1 cellular context compared by ENCODE assay signal in the genomic region with DNA sequence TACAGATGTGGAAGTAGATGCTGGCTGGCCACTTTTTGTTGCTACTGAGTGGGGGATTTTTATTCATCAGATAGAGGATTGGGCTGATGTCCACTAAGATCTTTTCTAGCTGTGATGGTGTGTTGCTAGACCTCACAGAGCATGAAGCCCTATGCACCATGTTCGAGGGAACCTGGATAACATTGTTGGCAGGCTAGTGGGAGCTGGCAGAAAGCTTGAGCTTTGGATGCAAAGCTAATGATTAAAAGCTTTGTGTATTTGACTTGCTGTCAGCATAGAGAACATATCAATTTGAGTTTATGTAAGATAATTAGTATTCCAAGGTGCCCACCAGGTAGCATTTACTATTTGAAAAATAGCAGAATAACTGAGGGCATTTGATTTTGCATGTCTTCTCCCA.
TF ChIP-seq lines count a peak whose summit lies in the region.

No MANE protein-coding gene starts in this region.

TF ChIP-seq in GM23338, 12 proteins besides CTCF, POLR2A, EP300 and RAD21:
- TF ChIP-seq ZNF114 (CRISPR knock-in tag; IDR thresholded peaks at IDR 0.05): no peak
- TF ChIP-seq JUNB (IDR thresholded peaks at IDR 0.05; ENCODE audit: unreplicated experiment): no peak
- TF ChIP-seq, protein P1, sequence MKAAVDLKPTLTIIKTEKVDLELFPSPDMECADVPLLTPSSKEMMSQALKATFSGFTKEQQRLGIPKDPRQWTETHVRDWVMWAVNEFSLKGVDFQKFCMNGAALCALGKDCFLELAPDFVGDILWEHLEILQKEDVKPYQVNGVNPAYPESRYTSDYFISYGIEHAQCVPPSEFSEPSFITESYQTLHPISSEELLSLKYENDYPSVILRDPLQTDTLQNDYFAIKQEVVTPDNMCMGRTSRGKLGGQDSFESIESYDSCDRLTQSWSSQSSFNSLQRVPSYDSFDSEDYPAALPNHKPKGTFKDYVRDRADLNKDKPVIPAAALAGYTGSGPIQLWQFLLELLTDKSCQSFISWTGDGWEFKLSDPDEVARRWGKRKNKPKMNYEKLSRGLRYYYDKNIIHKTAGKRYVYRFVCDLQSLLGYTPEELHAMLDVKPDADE (IDR thresholded peaks at IDR 0.05): no peak
- TF ChIP-seq, protein P2, sequence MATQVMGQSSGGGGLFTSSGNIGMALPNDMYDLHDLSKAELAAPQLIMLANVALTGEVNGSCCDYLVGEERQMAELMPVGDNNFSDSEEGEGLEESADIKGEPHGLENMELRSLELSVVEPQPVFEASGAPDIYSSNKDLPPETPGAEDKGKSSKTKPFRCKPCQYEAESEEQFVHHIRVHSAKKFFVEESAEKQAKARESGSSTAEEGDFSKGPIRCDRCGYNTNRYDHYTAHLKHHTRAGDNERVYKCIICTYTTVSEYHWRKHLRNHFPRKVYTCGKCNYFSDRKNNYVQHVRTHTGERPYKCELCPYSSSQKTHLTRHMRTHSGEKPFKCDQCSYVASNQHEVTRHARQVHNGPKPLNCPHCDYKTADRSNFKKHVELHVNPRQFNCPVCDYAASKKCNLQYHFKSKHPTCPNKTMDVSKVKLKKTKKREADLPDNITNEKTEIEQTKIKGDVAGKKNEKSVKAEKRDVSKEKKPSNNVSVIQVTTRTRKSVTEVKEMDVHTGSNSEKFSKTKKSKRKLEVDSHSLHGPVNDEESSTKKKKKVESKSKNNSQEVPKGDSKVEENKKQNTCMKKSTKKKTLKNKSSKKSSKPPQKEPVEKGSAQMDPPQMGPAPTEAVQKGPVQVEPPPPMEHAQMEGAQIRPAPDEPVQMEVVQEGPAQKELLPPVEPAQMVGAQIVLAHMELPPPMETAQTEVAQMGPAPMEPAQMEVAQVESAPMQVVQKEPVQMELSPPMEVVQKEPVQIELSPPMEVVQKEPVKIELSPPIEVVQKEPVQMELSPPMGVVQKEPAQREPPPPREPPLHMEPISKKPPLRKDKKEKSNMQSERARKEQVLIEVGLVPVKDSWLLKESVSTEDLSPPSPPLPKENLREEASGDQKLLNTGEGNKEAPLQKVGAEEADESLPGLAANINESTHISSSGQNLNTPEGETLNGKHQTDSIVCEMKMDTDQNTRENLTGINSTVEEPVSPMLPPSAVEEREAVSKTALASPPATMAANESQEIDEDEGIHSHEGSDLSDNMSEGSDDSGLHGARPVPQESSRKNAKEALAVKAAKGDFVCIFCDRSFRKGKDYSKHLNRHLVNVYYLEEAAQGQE (IDR thresholded peaks at IDR 0.05; ENCODE audit: unreplicated experiment): no peak
- TF ChIP-seq ZNF331 (CRISPR knock-in tag; IDR thresholded peaks at IDR 0.05; ENCODE audit: low read depth): no peak
- TF ChIP-seq, protein P3, sequence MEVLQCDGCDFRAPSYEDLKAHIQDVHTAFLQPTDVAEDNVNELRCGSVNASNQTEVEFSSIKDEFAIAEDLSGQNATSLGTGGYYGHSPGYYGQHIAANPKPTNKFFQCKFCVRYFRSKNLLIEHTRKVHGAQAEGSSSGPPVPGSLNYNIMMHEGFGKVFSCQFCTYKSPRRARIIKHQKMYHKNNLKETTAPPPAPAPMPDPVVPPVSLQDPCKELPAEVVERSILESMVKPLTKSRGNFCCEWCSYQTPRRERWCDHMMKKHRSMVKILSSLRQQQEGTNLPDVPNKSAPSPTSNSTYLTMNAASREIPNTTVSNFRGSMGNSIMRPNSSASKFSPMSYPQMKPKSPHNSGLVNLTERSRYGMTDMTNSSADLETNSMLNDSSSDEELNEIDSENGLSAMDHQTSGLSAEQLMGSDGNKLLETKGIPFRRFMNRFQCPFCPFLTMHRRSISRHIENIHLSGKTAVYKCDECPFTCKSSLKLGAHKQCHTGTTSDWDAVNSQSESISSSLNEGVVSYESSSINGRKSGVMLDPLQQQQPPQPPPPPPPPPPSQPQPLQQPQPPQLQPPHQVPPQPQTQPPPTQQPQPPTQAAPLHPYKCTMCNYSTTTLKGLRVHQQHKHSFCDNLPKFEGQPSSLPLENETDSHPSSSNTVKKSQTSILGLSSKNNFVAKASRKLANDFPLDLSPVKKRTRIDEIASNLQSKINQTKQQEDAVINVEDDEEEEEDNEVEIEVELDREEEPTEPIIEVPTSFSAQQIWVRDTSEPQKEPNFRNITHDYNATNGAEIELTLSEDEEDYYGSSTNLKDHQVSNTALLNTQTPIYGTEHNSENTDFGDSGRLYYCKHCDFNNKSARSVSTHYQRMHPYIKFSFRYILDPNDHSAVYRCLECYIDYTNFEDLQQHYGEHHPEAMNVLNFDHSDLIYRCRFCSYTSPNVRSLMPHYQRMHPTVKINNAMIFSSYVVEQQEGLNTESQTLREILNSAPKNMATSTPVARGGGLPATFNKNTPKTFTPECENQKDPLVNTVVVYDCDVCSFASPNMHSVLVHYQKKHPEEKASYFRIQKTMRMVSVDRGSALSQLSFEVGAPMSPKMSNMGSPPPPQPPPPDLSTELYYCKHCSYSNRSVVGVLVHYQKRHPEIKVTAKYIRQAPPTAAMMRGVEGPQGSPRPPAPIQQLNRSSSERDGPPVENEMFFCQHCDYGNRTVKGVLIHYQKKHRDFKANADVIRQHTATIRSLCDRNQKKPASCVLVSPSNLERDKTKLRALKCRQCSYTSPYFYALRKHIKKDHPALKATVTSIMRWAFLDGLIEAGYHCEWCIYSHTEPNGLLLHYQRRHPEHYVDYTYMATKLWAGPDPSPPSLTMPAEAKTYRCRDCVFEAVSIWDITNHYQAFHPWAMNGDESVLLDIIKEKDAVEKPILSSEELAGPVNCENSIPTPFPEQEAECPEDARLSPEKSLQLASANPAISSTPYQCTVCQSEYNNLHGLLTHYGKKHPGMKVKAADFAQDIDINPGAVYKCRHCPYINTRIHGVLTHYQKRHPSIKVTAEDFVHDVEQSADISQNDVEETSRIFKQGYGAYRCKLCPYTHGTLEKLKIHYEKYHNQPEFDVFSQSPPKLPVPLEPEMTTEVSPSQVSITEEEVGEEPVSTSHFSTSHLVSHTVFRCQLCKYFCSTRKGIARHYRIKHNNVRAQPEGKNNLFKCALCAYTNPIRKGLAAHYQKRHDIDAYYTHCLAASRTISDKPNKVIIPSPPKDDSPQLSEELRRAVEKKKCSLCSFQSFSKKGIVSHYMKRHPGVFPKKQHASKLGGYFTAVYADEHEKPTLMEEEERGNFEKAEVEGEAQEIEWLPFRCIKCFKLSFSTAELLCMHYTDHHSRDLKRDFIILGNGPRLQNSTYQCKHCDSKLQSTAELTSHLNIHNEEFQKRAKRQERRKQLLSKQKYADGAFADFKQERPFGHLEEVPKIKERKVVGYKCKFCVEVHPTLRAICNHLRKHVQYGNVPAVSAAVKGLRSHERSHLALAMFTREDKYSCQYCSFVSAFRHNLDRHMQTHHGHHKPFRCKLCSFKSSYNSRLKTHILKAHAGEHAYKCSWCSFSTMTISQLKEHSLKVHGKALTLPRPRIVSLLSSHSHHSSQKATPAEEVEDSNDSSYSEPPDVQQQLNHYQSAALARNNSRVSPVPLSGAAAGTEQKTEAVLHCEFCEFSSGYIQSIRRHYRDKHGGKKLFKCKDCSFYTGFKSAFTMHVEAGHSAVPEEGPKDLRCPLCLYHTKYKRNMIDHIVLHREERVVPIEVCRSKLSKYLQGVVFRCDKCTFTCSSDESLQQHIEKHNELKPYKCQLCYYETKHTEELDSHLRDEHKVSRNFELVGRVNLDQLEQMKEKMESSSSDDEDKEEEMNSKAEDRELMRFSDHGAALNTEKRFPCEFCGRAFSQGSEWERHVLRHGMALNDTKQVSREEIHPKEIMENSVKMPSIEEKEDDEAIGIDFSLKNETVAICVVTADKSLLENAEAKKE (CRISPR knock-in tag; IDR thresholded peaks at IDR 0.05): no peak
- no peak for TF ChIP-seq STAT1 (IDR thresholded peaks at IDR 0.05; ENCODE audit: unreplicated experiment)
- no peak for TF ChIP-seq CREB1 (CRISPR knock-in tag; IDR thresholded peaks at IDR 0.05; ENCODE audit: low read depth)
- TF ChIP-seq POLR2AphosphoS5 (IDR thresholded peaks at IDR 0.05; ENCODE audit: low read depth): no peak
- TF ChIP-seq EZH2 (IDR thresholded peaks at IDR 0.05; ENCODE audit: low read depth, unreplicated experiment): no peak
- TF ChIP-seq EZH2phosphoT487 (IDR thresholded peaks at IDR 0.05; ENCODE audit: unreplicated experiment): no peak
- no peak for TF ChIP-seq NANOG (IDR thresholded peaks at IDR 0.05; ENCODE audit: borderline replicate concordance)
